13 cellular contexts compared by ENCODE assay signal in genomic region chrX:118523920-118524319, GRCh38. TPM values are rescaled to one million over a fixed set of nuclear protein-coding genes. Genes with fewer than 3 reads are reported as not detected.
A peak's percentile ranks its signal among the peaks of the same experiment; 100 is the strongest.
DNase-seq lines count a peak whose midpoint lies in the region; ATAC-seq and TF ChIP-seq lines count a peak whose summit lies in the region.
"Had no signal": no experiment of that assay in that cellular context is flagged by ENCODE, and none has a peak within 500 bp of the region (broad histone marks: within the 10 kb centered on the region; RNA-seq: fewer than 3 reads in every experiment).

No MANE protein-coding gene starts in this region.

- CTCF ChIA-PET in activated CD4-positive, alpha-beta memory T cell treated with anti-CD3 and anti-CD28 coated beads for 36 hours (lab: Charles Lee) = no interaction called here
- CTCF ChIA-PET in WTC11 (lab: Charles Lee) = no interaction called here

- ATAC-seq in stimulated activated naive CD8-positive, alpha-beta T cell treated with anti-CD3 and anti-CD28 coated beads, Interleukin-15, Interleukin-2, amounts not matched to agents 100 U/mL and 50 U/mL, for 24 hours = peak; percentile 62
- no peak for ATAC-seq in WTC11
- ATAC-seq: upper lobe of right lung had no signal

- peak overlapping the region; percentile 49 for H3K4me3 Mint-ChIP-seq in activated CD4-positive, alpha-beta memory T cell treated with anti-CD3 and anti-CD28 coated beads for 36 hours
- H3K4me3 Mint-ChIP-seq in WTC11 = no peak overlapping the region

- TF ChIP-seq CTCF in WTC11 (IDR thresholded peaks at IDR 0.05) = no peak

- H3K27me3 Mint-ChIP-seq in activated CD4-positive, alpha-beta memory T cell treated with anti-CD3 and anti-CD28 coated beads for 36 hours = no peaks in the 10 kb centered on the region
- H3K27me3 Mint-ChIP-seq in WTC11 (ENCODE audit: low read depth) = no peaks in the 10 kb centered on the region

- intact Hi-C loops in activated CD4-positive, alpha-beta memory T cell treated with anti-CD3 and anti-CD28 coated beads for 36 hours (cut with micrococcal nuclease) = loop anchor here (10.0 kb wide), 1 partner anchor 711 kb away; the partner anchor contains the start of gene PGRMC1

- POLR2A ChIA-PET in activated CD4-positive, alpha-beta memory T cell treated with anti-CD3 and anti-CD28 coated beads for 36 hours (lab: Charles Lee) = interaction anchor here (1.1 kb wide), 1 partner anchor 27 kb away, joined by 6 read pairs; no protein-coding TSS in a partner anchor
- POLR2A ChIA-PET in WTC11 (lab: Charles Lee) = no interaction called here

- peak; percentile 38 for DNase-seq in activated T-cell treated with anti-CD3 and anti-CD28 coated beads, Interleukin-2, amount 50 U/mL, for 1 hour
- no peak for DNase-seq in activated T-cell treated with anti-CD3 and anti-CD28 coated beads, Interleukin-2, amount 50 U/mL, for 48 hours
- peak; percentile 54 for DNase-seq in activated CD4-positive, alpha-beta memory T cell treated with anti-CD3 and anti-CD28 coated beads for 36 hours
- DNase-seq in central memory CD4-positive, alpha-beta T cell = peak; percentile 62
- peak; percentile 25 for DNase-seq in stimulated activated naive CD8-positive, alpha-beta T cell treated with anti-CD3 and anti-CD28 coated beads, Interleukin-15, Interleukin-2, amounts not matched to agents 100 U/mL and 50 U/mL, for 24 hours
- no peak for DNase-seq in NCI-H187 treated with DMSO at 0.1 percent for 48 hours (lab: John Stamatoyannopoulos, UW)
- DNase-seq in WTC11 (ENCODE audit: low spot score) = no peak
- no peak for DNase-seq in AML-193 (lab: John Stamatoyannopoulos, UW)
- DNase-seq: hippocampal formation, mammary epithelial cell, NCI-H345, PC-9, upper lobe of right lung had no signal

- H3K4me1 Mint-ChIP-seq in activated CD4-positive, alpha-beta memory T cell treated with anti-CD3 and anti-CD28 coated beads for 36 hours (ENCODE audit: low read depth) = peaks cover 85% of the 10 kb centered on the region
- H3K4me1 Mint-ChIP-seq in WTC11 = peaks cover 26% of the 10 kb centered on the region

- H3K27ac Mint-ChIP-seq in activated CD4-positive, alpha-beta memory T cell treated with anti-CD3 and anti-CD28 coated beads for 36 hours = peak overlapping the region; percentile 84
- H3K27ac Mint-ChIP-seq in WTC11 = no peak overlapping the region

- no peaks in the 10 kb centered on the region for H3K9me3 Mint-ChIP-seq in activated CD4-positive, alpha-beta memory T cell treated with anti-CD3 and anti-CD28 coated beads for 36 hours
- peaks cover 4% of the 10 kb centered on the region; the same call in 1 of the 2 replicates for H3K9me3 Mint-ChIP-seq in WTC11

- no peaks in the 10 kb centered on the region for H3K36me3 Mint-ChIP-seq in activated CD4-positive, alpha-beta memory T cell treated with anti-CD3 and anti-CD28 coated beads for 36 hours
- no peaks in the 10 kb centered on the region for H3K36me3 Mint-ChIP-seq in WTC11

TF ChIP-seq in WTC11, 78 proteins besides CTCF, POLR2A, EP300 and RAD21:
- TF ChIP-seq ATF2 (CRISPR knock-in tag; IDR thresholded peaks at IDR 0.05; ENCODE audit: borderline replicate concordance, low read depth) = no peak
- no peak for TF ChIP-seq ZNF232 (CRISPR knock-in tag; IDR thresholded peaks at IDR 0.05)
- no peak for TF ChIP-seq ZBTB21 (CRISPR knock-in tag; IDR thresholded peaks at IDR 0.05; ENCODE audit: borderline replicate concordance)
- TF ChIP-seq ZNF532 (CRISPR knock-in tag; IDR thresholded peaks at IDR 0.05; ENCODE audit: borderline replicate concordance) = no peak
- TF ChIP-seq SMAD4 (CRISPR knock-in tag; IDR thresholded peaks at IDR 0.05) = no peak
- no peak for TF ChIP-seq SOX15 (CRISPR knock-in tag; IDR thresholded peaks at IDR 0.05)
- TF ChIP-seq ZNF219 (CRISPR knock-in tag; IDR thresholded peaks at IDR 0.05; ENCODE audit: borderline replicate concordance) = no peak
- TF ChIP-seq ZSCAN18 (CRISPR knock-in tag; IDR thresholded peaks at IDR 0.05) = no peak
- TF ChIP-seq USF1 (CRISPR knock-in tag; IDR thresholded peaks at IDR 0.05) = no peak
- no peak for TF ChIP-seq NR2C2 (CRISPR knock-in tag; IDR thresholded peaks at IDR 0.05)
- TF ChIP-seq SP1 (CRISPR knock-in tag; conservative IDR thresholded peaks at IDR 0.05) = no peak
- TF ChIP-seq MYBL2 (CRISPR knock-in tag; IDR thresholded peaks at IDR 0.05) = no peak
- TF ChIP-seq IRF2 (CRISPR knock-in tag; IDR thresholded peaks at IDR 0.05; ENCODE audit: borderline replicate concordance, low read depth) = no peak
- no peak for TF ChIP-seq ZNF423 (CRISPR knock-in tag; IDR thresholded peaks at IDR 0.05)
- TF ChIP-seq FOXP1 (CRISPR knock-in tag; IDR thresholded peaks at IDR 0.05; ENCODE audit: borderline replicate concordance) = no peak
- TF ChIP-seq TP53 (CRISPR knock-in tag; IDR thresholded peaks at IDR 0.05) = no peak
- no peak for TF ChIP-seq FOXK1 (CRISPR knock-in tag; IDR thresholded peaks at IDR 0.05)
- no peak for TF ChIP-seq PREB (CRISPR knock-in tag; IDR thresholded peaks at IDR 0.05; ENCODE audit: borderline replicate concordance)
- no peak for TF ChIP-seq GTF2I (CRISPR knock-in tag; conservative IDR thresholded peaks at IDR 0.05)

RNA-seq across cellular contexts. Expression of gene DOCK11, which starts 28.3 kb away (rescaled TPM):
- 10 to 100 TPM; 47.5 to 50.4 TPM for total RNA-seq in activated CD4-positive, alpha-beta memory T cell treated with anti-CD3 and anti-CD28 coated beads for 36 hours
- total RNA-seq in WTC11 (2021) = 12.5 to 13.4 TPM (median 13.1 TPM) in 3 replicates

Comparison
In these comparisons a context has a peak if more than half of its experiments do, and no peak if none do; other contexts are left out.
1. DNase-seq: peak in activated T-cell treated with anti-CD3 and anti-CD28 coated beads, Interleukin-2, amount 50 U/mL, for 1 hour (single experiment), activated CD4-positive, alpha-beta memory T cell treated with anti-CD3 and anti-CD28 coated beads for 36 hours (single experiment), central memory CD4-positive, alpha-beta T cell (single experiment) and stimulated activated naive CD8-positive, alpha-beta T cell treated with anti-CD3 and anti-CD28 coated beads, Interleukin-15, Interleukin-2, amounts not matched to agents 100 U/mL and 50 U/mL, for 24 hours (single experiment); none in activated T-cell treated with anti-CD3 and anti-CD28 coated beads, Interleukin-2, amount 50 U/mL, for 48 hours (0 of 2), NCI-H187 treated with DMSO at 0.1 percent for 48 hours (single experiment), WTC11 (single experiment) and AML-193 (0 of 2).